In genomic region chr18:61551586-61551985, GRCh38 we compare ENCODE assay signal across 9 cellular contexts.
A peak's percentile ranks its signal among the peaks of the same experiment; 100 is the strongest.
DNase-seq lines count a peak whose midpoint lies in the region; ATAC-seq and TF ChIP-seq lines count a peak whose summit lies in the region.
"Had no signal": no experiment of that assay in that cellular context is flagged by ENCODE, and none has a peak within 500 bp of the region (broad histone marks: within the 10 kb centered on the region; RNA-seq: fewer than 3 reads in every experiment).

No MANE protein-coding gene starts in this region.

- no peak overlapping the region for H3K27ac ChIP-seq in dorsolateral prefrontal cortex
- H3K27ac ChIP-seq: BLaER1 treated with 17β-estradiol and CSF1 and Interleukin-3, amounts not matched to agents 10 nM and 100 nM had no signal

- intact Hi-C loops in dorsolateral prefrontal cortex (cut with DNase I): loop anchor here in 1 of 2 donors (10.0 kb wide), 1 partner anchor 583 kb away; no protein-coding TSS in a partner anchor

- H3K4me3 ChIP-seq in dorsolateral prefrontal cortex: no peak overlapping the region
- H3K4me3 ChIP-seq: BLaER1 treated with 17β-estradiol and CSF1 and Interleukin-3, amounts not matched to agents 10 nM and 100 nM had no signal

- TF ChIP-seq CTCF in dorsolateral prefrontal cortex (IDR thresholded peaks at IDR 0.05 in 54 of 56, conservative IDR thresholded peaks at IDR 0.05 in 2 of 56; ENCODE audit: low read depth in 1 of 56, partially characterized antibody in 56 of 56): peak; percentile 57 to 85 (median 75)

- H3K27me3 ChIP-seq in dorsolateral prefrontal cortex: no peaks in the 10 kb centered on the region
- H3K27me3 ChIP-seq: BLaER1 treated with 17β-estradiol and CSF1 and Interleukin-3, amounts not matched to agents 10 nM and 100 nM had no signal

- ATAC-seq in GM21447 (IDR thresholded peaks at IDR 0.05; ENCODE audit: unreplicated experiment) (peak; percentile 70), HG02870 (IDR thresholded peaks at IDR 0.05; ENCODE audit: unreplicated experiment) (no peak)

- DNase-seq in NCI-H2029 (lab: John Stamatoyannopoulos, UW) (peak; percentile 6), NCI-H2029 treated with DMSO at 0.1 percent for 48 hours (lab: John Stamatoyannopoulos, UW) (no peak), KG1 (lab: John Stamatoyannopoulos, UW) (peak; percentile 22), OCI-M2 (lab: John Stamatoyannopoulos, UW; ENCODE audit: unreplicated experiment) (peak; percentile 31), dorsolateral prefrontal cortex (peak in 1 of 10 donors; percentile 58), lung microvascular endothelial cell (ENCODE audit: low read depth in 2 of 2) (peak; percentile 85 to 88)
